Comparison of ENCODE assay signal across 12 cellular contexts in genomic region chr14:98633380-98633779, GRCh38.
DNase-seq lines count a peak whose midpoint lies in the region; ATAC-seq and TF ChIP-seq lines count a peak whose summit lies in the region.
"Had no signal": no experiment of that assay in that cellular context is flagged by ENCODE, and none has a peak within 500 bp of the region (broad histone marks: within the 10 kb centered on the region; RNA-seq: fewer than 3 reads in every experiment).

No MANE protein-coding gene starts in this region.

- TF ChIP-seq CTCF in BE2C (IDR thresholded peaks at IDR 0.05; ENCODE audit: low read depth, low read length) (no peak), lower lobe of right lung (IDR thresholded peaks at IDR 0.05) (no peak)

- DNase-seq in BE2C: peak; percentile 7
- peak; percentile 85 for DNase-seq in NCI-H1436 (lab: John Stamatoyannopoulos, UW)
- peak; percentile 7 for DNase-seq in RPMI7951 (ENCODE audit: low read depth)
- peak; percentile 84 for DNase-seq in inferior parietal cortex (ENCODE audit: extremely low spot score)
- DNase-seq in LoVo (ENCODE audit: low spot score): no peak
- DNase-seq in HT-29 (ENCODE audit: low spot score): no peak
- no peak for DNase-seq in lower lobe of right lung
- DNase-seq: activated naive CD4-positive, alpha-beta T cell; left ventricle myocardium inferior had no signal

- H3K36me3 ChIP-seq in BE2C (no peaks in the 10 kb centered on the region), lower lobe of right lung (no peaks in the 10 kb centered on the region)
- H3K36me3 ChIP-seq: gastrocnemius medialis, left ventricle myocardium inferior, tibial nerve had no signal

- no peaks in the 10 kb centered on the region; the same call in 1 of the 2 replicates for H3K9me3 ChIP-seq in BE2C
- H3K9me3 ChIP-seq in lower lobe of right lung: no peaks in the 10 kb centered on the region
- H3K9me3 ChIP-seq: gastrocnemius medialis had no signal

- H3K4me3 ChIP-seq in BE2C (ENCODE audit: low read depth, low read length) (no peak overlapping the region), lower lobe of right lung (no peak overlapping the region)
- H3K4me3 ChIP-seq: gastrocnemius medialis, left ventricle myocardium inferior, tibial nerve had no signal

- H3K27ac ChIP-seq in lower lobe of right lung: no peak overlapping the region
- H3K27ac ChIP-seq: gastrocnemius medialis, left ventricle myocardium inferior, tibial nerve had no signal

- no peaks in the 10 kb centered on the region for H3K27me3 ChIP-seq in BE2C
- H3K27me3 ChIP-seq in lower lobe of right lung (ENCODE audit: low read depth): no peaks in the 10 kb centered on the region
- H3K27me3 ChIP-seq: gastrocnemius medialis, tibial nerve had no signal

- intact Hi-C loops in lower lobe of right lung (cut with DNase I): no loop called here

- H3K4me1 ChIP-seq in BE2C: no peaks in the 10 kb centered on the region
- no peaks in the 10 kb centered on the region for H3K4me1 ChIP-seq in lower lobe of right lung
- H3K4me1 ChIP-seq: gastrocnemius medialis, left ventricle myocardium inferior, tibial nerve had no signal

- ATAC-seq in lower lobe of right lung (no peak), HG02610 (IDR thresholded peaks at IDR 0.05; ENCODE audit: unreplicated experiment) (no peak)

Comparison
In these comparisons a context has a peak if more than half of its experiments do, and no peak if none do; other contexts are left out.
1. DNase-seq: peak in BE2C (single experiment), NCI-H1436 (single experiment), RPMI7951 (single experiment) and inferior parietal cortex (single experiment); none in LoVo (single experiment), HT-29 (single experiment) and lower lobe of right lung (single experiment).